12 cellular contexts compared by ENCODE assay signal in the genomic region with DNA sequence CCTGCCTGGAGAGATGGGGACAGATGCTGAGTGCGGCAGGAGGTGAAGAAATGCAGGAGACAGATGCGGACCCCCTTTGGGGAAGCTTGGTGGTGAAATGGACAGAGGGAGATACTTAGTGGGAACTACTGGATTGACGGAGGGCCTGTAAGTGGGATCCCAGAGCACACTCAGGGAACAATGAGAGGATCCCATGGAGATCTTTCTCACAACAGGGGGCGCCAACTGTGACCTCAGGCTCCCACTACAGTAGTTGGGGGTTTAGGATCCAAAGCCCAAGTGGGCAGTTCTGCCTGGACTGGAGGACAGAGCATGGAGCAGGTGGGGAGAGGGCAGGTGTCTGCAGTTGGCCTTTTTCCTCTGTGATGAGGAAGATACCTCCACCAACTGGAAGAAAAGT. TPM values are rescaled to one million over a fixed set of nuclear protein-coding genes. Genes with fewer than 3 reads are reported as not detected.
DNase-seq lines count a peak whose midpoint lies in the region; ATAC-seq and TF ChIP-seq lines count a peak whose summit lies in the region.
"Had no signal": no experiment of that assay in that cellular context is flagged by ENCODE, and none has a peak within 500 bp of the region (broad histone marks: within the 10 kb centered on the region; RNA-seq: fewer than 3 reads in every experiment).

No MANE protein-coding gene starts in this region.

- H3K36me3 Mint-ChIP-seq in T-helper 2 cell treated with Interferon-gamma antibody and Interleukin-4, amounts not matched to agents 5 μg/mL and 100 μg/mL, for 36 hours (ENCODE audit: low read depth) = peaks cover 46% of the 10 kb centered on the region
- peaks cover 16% of the 10 kb centered on the region for H3K36me3 Mint-ChIP-seq in stimulated activated naive CD8-positive, alpha-beta T cell treated with anti-CD3 and anti-CD28 coated beads, Interleukin-15, Interleukin-2, amounts not matched to agents 100 ng/mL and 50 ng/mL, for 24 hours (ENCODE audit: low read depth)
- H3K36me3 Mint-ChIP-seq in endothelial cell (ENCODE audit: low read depth, unreplicated experiment) (peaks cover 12% of the 10 kb centered on the region), type B pancreatic cell (peaks cover 9% of the 10 kb centered on the region)

- DNase-seq in T-helper 2 cell treated with Interferon-gamma antibody and Interleukin-4, amounts not matched to agents 5 μg/mL and 100 μg/mL, for 36 hours (ENCODE audit: low spot score) = no peak
- DNase-seq in T-helper 2 cell (no peak), endothelial cell (ENCODE audit: low spot score) (no peak), type B pancreatic cell (ENCODE audit: extremely low spot score, unreplicated experiment) (no peak), NCI-H1694 treated with DMSO at 0.1 percent for 48 hours (lab: John Stamatoyannopoulos, UW) (no peak)
- no peak for DNase-seq in stimulated activated naive CD8-positive, alpha-beta T cell treated with anti-CD3 and anti-CD28 coated beads, Interleukin-15, Interleukin-2, amounts not matched to agents 100 U/mL and 50 U/mL, for 24 hours
- DNase-seq: CD8-positive, alpha-beta memory T cell; DMS79 treated with DMSO at 0.1 percent for 48 hours; NCI-H82; stimulated activated naive CD4-positive, alpha-beta T cell had no signal

- no peak overlapping the region for H3K27ac Mint-ChIP-seq in T-helper 2 cell treated with Interferon-gamma antibody and Interleukin-4, amounts not matched to agents 5 μg/mL and 100 μg/mL, for 36 hours
- H3K27ac Mint-ChIP-seq in stimulated activated naive CD8-positive, alpha-beta T cell treated with anti-CD3 and anti-CD28 coated beads, Interleukin-15, Interleukin-2, amounts not matched to agents 100 ng/mL and 50 ng/mL, for 24 hours = no peak overlapping the region
- H3K27ac Mint-ChIP-seq in endothelial cell (ENCODE audit: unreplicated experiment) = peak overlapping the region; percentile 57
- peak overlapping the region; percentile 63 for H3K27ac Mint-ChIP-seq in type B pancreatic cell

- H3K4me3 Mint-ChIP-seq in T-helper 2 cell treated with Interferon-gamma antibody and Interleukin-4, amounts not matched to agents 5 μg/mL and 100 μg/mL, for 36 hours = peak overlapping the region; percentile 26
- H3K4me3 Mint-ChIP-seq in stimulated activated naive CD8-positive, alpha-beta T cell treated with anti-CD3 and anti-CD28 coated beads, Interleukin-15, Interleukin-2, amounts not matched to agents 100 ng/mL and 50 ng/mL, for 24 hours = peak overlapping the region; percentile 54
- H3K4me3 Mint-ChIP-seq in endothelial cell (ENCODE audit: unreplicated experiment) (no peak overlapping the region), type B pancreatic cell (peak overlapping the region; percentile 68)

- no peak for ATAC-seq in stimulated activated naive CD8-positive, alpha-beta T cell treated with anti-CD3 and anti-CD28 coated beads, Interleukin-15, Interleukin-2, amounts not matched to agents 100 U/mL and 50 U/mL, for 24 hours
- no peak for ATAC-seq in GM19023 (IDR thresholded peaks at IDR 0.05; ENCODE audit: unreplicated experiment)

- TF ChIP-seq CTCF in endothelial cell (IDR thresholded peaks at IDR 0.05; ENCODE audit: unreplicated experiment) (no peak), type B pancreatic cell (conservative IDR thresholded peaks at IDR 0.05) (no peak)

- peaks cover 49% of the 10 kb centered on the region for H3K4me1 Mint-ChIP-seq in T-helper 2 cell treated with Interferon-gamma antibody and Interleukin-4, amounts not matched to agents 5 μg/mL and 100 μg/mL, for 36 hours (ENCODE audit: low read depth)
- peaks cover 55% of the 10 kb centered on the region for H3K4me1 Mint-ChIP-seq in stimulated activated naive CD8-positive, alpha-beta T cell treated with anti-CD3 and anti-CD28 coated beads, Interleukin-15, Interleukin-2, amounts not matched to agents 100 ng/mL and 50 ng/mL, for 24 hours (ENCODE audit: low read depth)
- H3K4me1 Mint-ChIP-seq in endothelial cell (ENCODE audit: unreplicated experiment) (peaks cover 31% of the 10 kb centered on the region), type B pancreatic cell (ENCODE audit: unreplicated experiment) (peaks cover 40% of the 10 kb centered on the region)

- no peaks in the 10 kb centered on the region for H3K9me3 Mint-ChIP-seq in T-helper 2 cell treated with Interferon-gamma antibody and Interleukin-4, amounts not matched to agents 5 μg/mL and 100 μg/mL, for 36 hours
- no peaks in the 10 kb centered on the region for H3K9me3 Mint-ChIP-seq in stimulated activated naive CD8-positive, alpha-beta T cell treated with anti-CD3 and anti-CD28 coated beads, Interleukin-15, Interleukin-2, amounts not matched to agents 100 ng/mL and 50 ng/mL, for 24 hours
- H3K9me3 Mint-ChIP-seq in endothelial cell (ENCODE audit: unreplicated experiment) = no peaks in the 10 kb centered on the region
- no peaks in the 10 kb centered on the region for H3K9me3 Mint-ChIP-seq in type B pancreatic cell
- H3K9me3 Mint-ChIP-seq: CD8-positive, alpha-beta memory T cell had no signal

- peaks cover 11% of the 10 kb centered on the region for H3K27me3 Mint-ChIP-seq in T-helper 2 cell treated with Interferon-gamma antibody and Interleukin-4, amounts not matched to agents 5 μg/mL and 100 μg/mL, for 36 hours (ENCODE audit: low read depth)
- H3K27me3 Mint-ChIP-seq in stimulated activated naive CD8-positive, alpha-beta T cell treated with anti-CD3 and anti-CD28 coated beads, Interleukin-15, Interleukin-2, amounts not matched to agents 100 ng/mL and 50 ng/mL, for 24 hours = no peaks in the 10 kb centered on the region
- H3K27me3 Mint-ChIP-seq in endothelial cell (ENCODE audit: unreplicated experiment) (peaks cover 10% of the 10 kb centered on the region), type B pancreatic cell (peaks cover 10% of the 10 kb centered on the region)

RNA-seq across cellular contexts. Expression of gene DPM2, which starts 3.4 kb away (rescaled TPM):
- total RNA-seq in endothelial cell (ENCODE audit: unreplicated experiment) (31.5 TPM), type B pancreatic cell (ENCODE audit: low replicate concordance) (41.6 and 56.3 TPM in 2 replicates)

RNA-seq across cellular contexts. Expression of gene PIP5KL1, which starts 3.7 kb away (rescaled TPM):
- total RNA-seq in endothelial cell (ENCODE audit: unreplicated experiment) (2.4 TPM), type B pancreatic cell (ENCODE audit: low replicate concordance) (5.8 and 9.4 TPM in 2 replicates)

RNA-seq across cellular contexts. Expression of gene ST6GALNAC4, which starts 17.4 kb away (rescaled TPM):
- total RNA-seq in endothelial cell (ENCODE audit: unreplicated experiment) (25.0 TPM), type B pancreatic cell (ENCODE audit: low replicate concordance) (11.9 and 17.5 TPM in 2 replicates)

RNA-seq across cellular contexts. Expression of gene ST6GALNAC6, which starts 34.8 kb away (rescaled TPM):
- total RNA-seq in endothelial cell (ENCODE audit: unreplicated experiment) = 80.0 TPM
- total RNA-seq in type B pancreatic cell (ENCODE audit: low replicate concordance) = 19.8 and 32.6 TPM in 2 replicates

RNA-seq across cellular contexts. Expression of gene EEIG1, which starts 46.5 kb away (rescaled TPM):
- total RNA-seq in endothelial cell (ENCODE audit: unreplicated experiment) (27.3 TPM), type B pancreatic cell (ENCODE audit: low replicate concordance) (61.1 and 74.8 TPM in 2 replicates)

Comparison
In these comparisons a context has a peak if more than half of its experiments do, and no peak if none do; other contexts are left out.
1. H3K27ac Mint-ChIP-seq: peak in endothelial cell (single experiment) and type B pancreatic cell (single experiment); none in T-helper 2 cell treated with Interferon-gamma antibody and Interleukin-4, amounts not matched to agents 5 μg/mL and 100 μg/mL, for 36 hours (single experiment) and stimulated activated naive CD8-positive, alpha-beta T cell treated with anti-CD3 and anti-CD28 coated beads, Interleukin-15, Interleukin-2, amounts not matched to agents 100 ng/mL and 50 ng/mL, for 24 hours (single experiment).